8 cellular contexts compared by ENCODE assay signal in the genomic region with DNA sequence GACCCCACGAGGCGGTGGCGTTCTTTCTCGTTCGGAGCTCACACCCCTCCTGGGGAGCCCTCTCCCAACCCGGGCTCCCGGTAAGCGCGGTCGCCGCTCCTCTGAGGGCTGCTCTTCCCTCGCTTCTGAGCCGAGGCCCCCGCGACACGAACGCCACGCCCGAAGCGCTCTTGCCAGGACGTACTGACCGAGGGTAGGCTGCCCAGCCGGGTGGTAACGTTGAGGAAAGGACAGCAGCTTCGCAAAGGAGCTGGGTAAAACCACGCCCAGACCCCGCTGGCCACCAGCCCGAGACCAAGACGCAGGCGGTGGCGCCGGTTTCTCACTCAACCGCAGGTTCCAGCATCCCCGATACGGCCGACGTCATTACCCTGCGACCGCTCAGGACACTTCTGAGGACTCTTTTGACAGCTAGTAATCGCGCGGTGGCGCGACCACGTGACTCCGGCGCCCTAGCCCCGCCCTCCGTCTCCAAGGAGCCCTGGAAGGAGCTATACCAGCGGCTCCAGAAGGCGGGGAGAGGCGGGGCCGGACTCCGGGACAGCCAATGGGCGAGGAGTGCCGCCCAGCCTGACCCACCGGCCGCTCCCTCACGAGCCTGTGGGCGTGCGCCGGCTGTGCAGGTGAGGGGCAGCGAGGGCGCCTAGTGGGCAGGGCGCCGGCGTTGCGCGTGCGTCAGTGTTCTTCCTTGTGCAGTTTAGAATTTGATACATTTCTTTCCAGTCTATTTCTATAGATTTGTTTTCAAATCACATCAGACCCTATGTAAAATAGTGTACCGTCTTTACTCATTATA. TPM values are rescaled to one million over a fixed set of nuclear protein-coding genes. Genes with fewer than 3 reads are reported as not detected.
A peak's percentile ranks its signal among the peaks of the same experiment; 100 is the strongest.
DNase-seq lines count a peak whose midpoint lies in the region; ATAC-seq and TF ChIP-seq lines count a peak whose summit lies in the region.

No MANE protein-coding gene starts in this region.

- H3K4me1 ChIP-seq in suprapubic skin: peaks cover 33% of the 10 kb centered on the region

- H3K36me3 ChIP-seq in suprapubic skin: peaks cover 29% of the 10 kb centered on the region

- peak overlapping the region; percentile 93 for H3K27ac Mint-ChIP-seq in activated naive CD8-positive, alpha-beta T cell

- peak overlapping the region; percentile 95 for H3K27ac ChIP-seq in suprapubic skin

- H3K4me3 Mint-ChIP-seq in activated naive CD8-positive, alpha-beta T cell: peak overlapping the region; percentile 91

- H3K4me3 ChIP-seq in suprapubic skin: peak overlapping the region; percentile 72

- TF ChIP-seq EP300 in suprapubic skin (IDR thresholded peaks at IDR 0.05): no peak

- no peaks in the 10 kb centered on the region for H3K27me3 ChIP-seq in suprapubic skin

- ATAC-seq in HG02623 (IDR thresholded peaks at IDR 0.05; ENCODE audit: unreplicated experiment) (peak; percentile 70), SK-N-SH treated with all-trans-retinoic acid at 6 μM for 48 hours (peak; percentile 89)

- peaks cover 5% of the 10 kb centered on the region for H3K36me3 Mint-ChIP-seq in activated naive CD8-positive, alpha-beta T cell

- WGBS in suprapubic skin: under 1% methylated on average over 59 of the region's 71 CpGs

- H3K27me3 Mint-ChIP-seq in activated naive CD8-positive, alpha-beta T cell: no peaks in the 10 kb centered on the region

- peak; percentile 30 for TF ChIP-seq CTCF in GM10266 (IDR thresholded peaks at IDR 0.05; ENCODE audit: control insufficient read depth, insufficient read depth, low read depth, missing control alignments)
- no peak for TF ChIP-seq CTCF in suprapubic skin (IDR thresholded peaks at IDR 0.05)

- TF ChIP-seq POLR2A in suprapubic skin (IDR thresholded peaks at IDR 0.05): peak in 1 of 2 donors; percentile 52

- no peaks in the 10 kb centered on the region for H3K9me3 Mint-ChIP-seq in activated naive CD8-positive, alpha-beta T cell (ENCODE audit: low read depth)

- DNase-seq in GM10266 (ENCODE audit: extremely low spot score) (peak; percentile 94), NCI-H1092 treated with DMSO at 0.1 percent for 48 hours (lab: John Stamatoyannopoulos, UW) (peak; percentile 98), glomerular endothelial cell (ENCODE audit: extremely low read depth, low read depth, low spot score) (peak; percentile 93), nucleus accumbens (lab: John Stamatoyannopoulos, UW) (peak; percentile 89 to 100 (median 98)), suprapubic skin (ENCODE audit: low spot score in 2 of 2) (peak; percentile 100)

- H3K4me1 Mint-ChIP-seq in activated naive CD8-positive, alpha-beta T cell (ENCODE audit: low read depth): peaks cover 33% of the 10 kb centered on the region

- no peaks in the 10 kb centered on the region for H3K9me3 ChIP-seq in suprapubic skin

TF ChIP-seq in SK-N-SH treated with all-trans-retinoic acid at 6 μM for 48 hours, 23 proteins besides CTCF, POLR2A, EP300 and RAD21:
- no peak for TF ChIP-seq TOX (CRISPR knock-in tag; IDR thresholded peaks at IDR 0.05; ENCODE audit: borderline replicate concordance)
- TF ChIP-seq ARNTL (CRISPR knock-in tag; IDR thresholded peaks at IDR 0.05; ENCODE audit: borderline replicate concordance, low read depth): peak; percentile 62; the same call in 1 of the 2 replicates

RNA-seq across cellular contexts. Expression of a gene that starts 4.0 kb away (rescaled TPM):
- total RNA-seq in glomerular endothelial cell: 9.4 and 11.2 TPM in 2 replicates
- total RNA-seq in suprapubic skin: 10 to 100 TPM; 11.1 to 19.1 (median 15.2) TPM

RNA-seq across cellular contexts. Expression of a gene that starts 7.4 kb away (rescaled TPM):
- 32.6 and 45.6 TPM in 2 replicates for total RNA-seq in glomerular endothelial cell
- 10 to 100 TPM; 18.3 to 64.5 (median 43.9) TPM for total RNA-seq in suprapubic skin

Comparison
In these comparisons a context has a peak if more than half of its experiments do, and no peak if none do; other contexts are left out.
1. Peak in every context shown above with its lines: DNase-seq, ATAC-seq, H3K4me3 ChIP-seq and H3K27ac ChIP-seq.